ENCODE assay signal across 8 cellular contexts in genomic region chr4:40976343-40976742, GRCh38.
DNase-seq lines count a peak whose midpoint lies in the region; ATAC-seq and TF ChIP-seq lines count a peak whose summit lies in the region.

No MANE protein-coding gene starts in this region.

- peaks cover 26% of the 10 kb centered on the region for H3K79me1 ChIP-seq in mesenchymal stem cell (replicated peaks; ENCODE audit: low read length, poor library complexity, severe bottlenecking)

- no peak overlapping the region for H3K14ac ChIP-seq in mesenchymal stem cell (ENCODE audit: low read length in 2 of 2)

- H3K27me3 Mint-ChIP-seq in stimulated activated memory B cell treated with anti-CD40 and anti-IgM and Interleukin-4, amounts not matched to agents 10 μg/mL and 1 μg/mL and 100 μg/mL, for 72 hours, result peaks cover 25% of the 10 kb centered on the region

- H2BK15ac ChIP-seq in mesenchymal stem cell (ENCODE audit: low read depth, poor library complexity, severe bottlenecking), result no peak overlapping the region

- peak overlapping the region in 1 of 2 experiments; percentile 21 for H3K18ac ChIP-seq in mesenchymal stem cell (ENCODE audit: low read depth in 1 of 2, low read length in 2 of 2)

- H3K4ac ChIP-seq in mesenchymal stem cell (ENCODE audit: low read depth in 1 of 2, low read length in 2 of 2), result peak overlapping the region in 1 of 2 experiments; percentile 21

- no peak overlapping the region for H2BK120ac ChIP-seq in mesenchymal stem cell (ENCODE audit: low read depth, low read length)

- peak overlapping the region; percentile 60 for H3K27ac ChIP-seq in mesenchymal stem cell (ENCODE audit: low read length, poor library complexity, severe bottlenecking)

- no peak overlapping the region for H3K27ac Mint-ChIP-seq in stimulated activated memory B cell treated with anti-CD40 and anti-IgM and Interleukin-4, amounts not matched to agents 10 μg/mL and 1 μg/mL and 100 μg/mL, for 72 hours

- no peaks in the 10 kb centered on the region for H3K9me3 ChIP-seq in mesenchymal stem cell (ENCODE audit: control insufficient read depth, low read length)

- H2AK5ac ChIP-seq in mesenchymal stem cell (ENCODE audit: low read length, severe bottlenecking), result no peak overlapping the region

- peaks cover 1% of the 10 kb centered on the region for H3K4me1 ChIP-seq in mesenchymal stem cell (ENCODE audit: control insufficient read depth, insufficient read depth, low read depth, low read length)

- no peak overlapping the region for H2BK5ac ChIP-seq in mesenchymal stem cell (ENCODE audit: low read depth, low read length, poor library complexity, severe bottlenecking)

- no peaks in the 10 kb centered on the region for H3K27me3 ChIP-seq in mesenchymal stem cell (ENCODE audit: control insufficient read depth in 1 of 2, insufficient read depth in 1 of 2, low read length in 2 of 2)

- H2AFZ ChIP-seq in mesenchymal stem cell (ENCODE audit: low read depth, low read length), result no peak overlapping the region

- H3K4me1 Mint-ChIP-seq in stimulated activated memory B cell treated with anti-CD40 and anti-IgM and Interleukin-4, amounts not matched to agents 10 μg/mL and 1 μg/mL and 100 μg/mL, for 72 hours, result no peaks in the 10 kb centered on the region

- no peaks in the 10 kb centered on the region for H3K9me3 Mint-ChIP-seq in stimulated activated memory B cell treated with anti-CD40 and anti-IgM and Interleukin-4, amounts not matched to agents 10 μg/mL and 1 μg/mL and 100 μg/mL, for 72 hours

- H3K9ac ChIP-seq in mesenchymal stem cell (ENCODE audit: low read length), result no peak overlapping the region

- H3K36me3 Mint-ChIP-seq in stimulated activated memory B cell treated with anti-CD40 and anti-IgM and Interleukin-4, amounts not matched to agents 10 μg/mL and 1 μg/mL and 100 μg/mL, for 72 hours, result no peaks in the 10 kb centered on the region

- no peak overlapping the region for H3K4me3 Mint-ChIP-seq in stimulated activated memory B cell treated with anti-CD40 and anti-IgM and Interleukin-4, amounts not matched to agents 10 μg/mL and 1 μg/mL and 100 μg/mL, for 72 hours

- TF ChIP-seq CTCF in choroid plexus epithelial cell (conservative IDR thresholded peaks at IDR 0.05; ENCODE audit: low read depth, low read length), result peak; percentile 64

- DNase-seq in DMS114 treated with DMSO at 0.1 percent for 48 hours (lab: John Stamatoyannopoulos, UW; ENCODE audit: unreplicated experiment) (peak; percentile 19), HCEC 1CT (peak; percentile 58), NCI-H69 (lab: John Stamatoyannopoulos, UW) (peak; percentile 69), choroid plexus epithelial cell (ENCODE audit: low read depth) (peak; percentile 79), mesenchymal stem cell (peak; percentile 77), mesenteric fat pad (ENCODE audit: low spot score) (no peak)
- DNase-seq in activated naive CD4-positive, alpha-beta T cell (lab: John Stamatoyannopoulos, UW), result no peak

- ATAC-seq in stimulated activated memory B cell treated with anti-CD40 and anti-IgM and Interleukin-4, amounts not matched to agents 10 μg/mL and 1 μg/mL and 100 μg/mL, for 72 hours, result no peak

- peaks cover 0 to 3% of the 10 kb centered on the region in 2 experiments for H3K36me3 ChIP-seq in mesenchymal stem cell (ENCODE audit: control insufficient read depth in 1 of 2, insufficient read depth in 2 of 2, low read depth in 1 of 2, low read length in 2 of 2)

- no peak overlapping the region for H4K8ac ChIP-seq in mesenchymal stem cell (ENCODE audit: low read length)

- no peak overlapping the region for H3K4me2 ChIP-seq in mesenchymal stem cell (ENCODE audit: low read length, poor library complexity, severe bottlenecking)

- H3K4me3 ChIP-seq in choroid plexus epithelial cell (ENCODE audit: low read depth, low read length) (no peak overlapping the region), mesenchymal stem cell (ENCODE audit: insufficient read depth in 1 of 2, low read depth in 1 of 2, low read length in 2 of 2) (no peak overlapping the region)

- H4K91ac ChIP-seq in mesenchymal stem cell (ENCODE audit: low read length), result no peak overlapping the region

- no peak overlapping the region for H3K23ac ChIP-seq in mesenchymal stem cell (ENCODE audit: low read length in 2 of 2)

- H2BK12ac ChIP-seq in mesenchymal stem cell (ENCODE audit: low read length in 2 of 2), result no peak overlapping the region

Comparison
In these comparisons a context has a peak if more than half of its experiments do, and no peak if none do; other contexts are left out.
1. DNase-seq: peak in DMS114 treated with DMSO at 0.1 percent for 48 hours (single experiment), HCEC 1CT (single experiment), NCI-H69 (single experiment), choroid plexus epithelial cell (single experiment) and mesenchymal stem cell (single experiment); none in mesenteric fat pad (single experiment) and activated naive CD4-positive, alpha-beta T cell (0 of 4).